In the genomic region with DNA sequence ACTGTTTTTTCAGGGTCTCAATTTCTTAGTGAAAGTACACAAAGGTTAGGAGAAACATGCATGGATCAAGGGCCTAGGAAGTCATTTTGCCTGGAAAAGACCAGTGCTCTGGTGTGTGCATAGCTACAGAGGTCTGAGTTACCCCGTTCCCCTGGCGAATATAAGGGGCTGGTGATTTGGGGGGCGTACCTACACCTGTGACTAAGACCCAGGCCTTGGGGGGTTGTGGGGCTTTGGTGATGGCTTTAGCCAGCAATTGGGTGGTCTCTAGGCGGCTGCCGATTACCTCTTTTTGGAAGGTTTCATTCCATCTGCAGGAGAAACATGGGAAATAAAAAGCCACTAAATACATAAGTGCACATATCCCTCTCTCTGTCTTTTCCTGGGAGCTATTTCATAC, we compare ENCODE assay signal across 8 cellular contexts. TPM values are rescaled to one million over a fixed set of nuclear protein-coding genes. Genes with fewer than 3 reads are reported as not detected.
DNase-seq lines count a peak whose midpoint lies in the region; ATAC-seq and TF ChIP-seq lines count a peak whose summit lies in the region.

No MANE protein-coding gene starts in this region.

- H3K4me3 ChIP-seq in Caco-2 (ENCODE audit: low read depth, low read length) (peak overlapping the region; percentile 76), PC-9 (peak overlapping the region; percentile 86), endodermal cell (ENCODE audit: low read length) (peak overlapping the region; percentile 97), ovary (peak overlapping the region; percentile 85)

- BruUV-seq in Caco-2 (replicated peaks; lab: Mats Ljungman, UMichigan) (TSS peak; percentile 52), PC-9 (replicated peaks; lab: Mats Ljungman, UMichigan) (TSS peak; percentile 56)

- CTCF ChIA-PET in Caco-2 (lab: Charles Lee) (interaction anchor here (1.0 to 1.6 kb wide), 7 partner anchors 10 to 133 kb away, joined by 3 to 27 read pairs (median 6); a partner anchor contains a TSS), PC-9 (lab: Charles Lee) (interaction anchor here (0.8 to 0.9 kb wide), 2 partner anchors 110 to 199 kb away, joined by 3 read pairs; a partner anchor contains a TSS)

- H3K9ac ChIP-seq in endodermal cell (ENCODE audit: extremely low read depth, low read length, poor library complexity, severe bottlenecking) = no peak overlapping the region

- H3K27ac Mint-ChIP-seq in Caco-2 (ENCODE audit: unreplicated experiment) = peak overlapping the region; percentile 94
- H3K27ac Mint-ChIP-seq in endodermal cell = peak overlapping the region; percentile 100

- TF ChIP-seq EP300 in ovary (IDR thresholded peaks at IDR 0.05) = no peak

- H3K79me2 ChIP-seq in PC-9 (ENCODE audit: low read depth) = peaks cover 15% of the 10 kb centered on the region; the same call in 1 of the 2 replicates

- ATAC-seq in GM21390 (IDR thresholded peaks at IDR 0.05; ENCODE audit: unreplicated experiment) = no peak
- no peak for ATAC-seq in GM21737 (IDR thresholded peaks at IDR 0.05; ENCODE audit: unreplicated experiment)
- ATAC-seq in HG02610 (IDR thresholded peaks at IDR 0.05; ENCODE audit: unreplicated experiment) = no peak

- no peaks in the 10 kb centered on the region for H3K9me2 ChIP-seq in PC-9 (ENCODE audit: insufficient read depth)

- H3K4me2 ChIP-seq in PC-9 = peak overlapping the region; percentile 93

- peaks cover 51% of the 10 kb centered on the region for H3K36me3 Mint-ChIP-seq in Caco-2 (ENCODE audit: insufficient read depth, unreplicated experiment)
- peaks cover 43% of the 10 kb centered on the region for H3K36me3 Mint-ChIP-seq in endodermal cell (ENCODE audit: low read depth)

- TF ChIP-seq POLR2A in ovary (IDR thresholded peaks at IDR 0.05) = no peak

- TF ChIP-seq CTCF in Caco-2 (IDR thresholded peaks at IDR 0.05; ENCODE audit: insufficient read depth in 1 of 2, low read depth in 1 of 2, low read length in 1 of 2, severe bottlenecking in 1 of 2, unreplicated experiment in 1 of 2) (no peak), PC-9 (conservative IDR thresholded peaks at IDR 0.05) (no peak), endodermal cell (conservative IDR thresholded peaks at IDR 0.05) (no peak), ovary (IDR thresholded peaks at IDR 0.05) (no peak)

- DNase-seq in Caco-2 = no peak
- DNase-seq in PC-9 = no peak
- no peak for DNase-seq in endodermal cell
- DNase-seq in ovary = no peak
- no peak for DNase-seq in effector CD4-positive, alpha-beta T cell

- H3K4me1 ChIP-seq in Caco-2 (no peaks in the 10 kb centered on the region; the same call in 1 of the 2 replicates), PC-9 (replicated peaks; ENCODE audit: insufficient read depth) (no peaks in the 10 kb centered on the region), endodermal cell (ENCODE audit: control insufficient read depth, insufficient read depth, low read length) (peaks cover 26% of the 10 kb centered on the region), ovary (ENCODE audit: insufficient read depth) (peaks cover 3% of the 10 kb centered on the region)

- WGBS in endodermal cell (ENCODE audit: insufficient coverage in 1 of 2, insufficient read length in 1 of 2), 2 experiments = 28 to 56% methylated on average over 3 to 5 of the region's 5 CpGs
- 38 to 54% (median 42%) methylated on average over 5 of the region's 5 CpGs for WGBS in ovary, 3 donors

- H3K27me3 Mint-ChIP-seq in Caco-2 (ENCODE audit: insufficient read depth, unreplicated experiment) (no peaks in the 10 kb centered on the region), endodermal cell (ENCODE audit: insufficient read depth) (no peaks in the 10 kb centered on the region)

- H2AFZ ChIP-seq in PC-9 = no peak overlapping the region

- H4K20me1 ChIP-seq in PC-9 (ENCODE audit: insufficient read depth) = no peaks in the 10 kb centered on the region

- intact Hi-C loops in Caco-2 (cut with micrococcal nuclease; ENCODE audit: unreplicated experiment) = no loop called here
- intact Hi-C loops in PC-9 (cut with micrococcal nuclease; ENCODE audit: unreplicated experiment) = no loop called here
- intact Hi-C loops in ovary (cut with DNase I) = loop anchor here in 1 of 4 donors (5.0 kb wide), 1 partner anchor 209 kb away; a partner anchor contains a TSS

- H3K27ac ChIP-seq in PC-9 (peak overlapping the region; percentile 96), endodermal cell (ENCODE audit: low read depth, low read length) (no peak overlapping the region), ovary (peak overlapping the region; percentile 61 to 95)

- H3K9me3 Mint-ChIP-seq in Caco-2 (ENCODE audit: unreplicated experiment) = no peaks in the 10 kb centered on the region
- peaks cover 2% of the 10 kb centered on the region for H3K9me3 Mint-ChIP-seq in endodermal cell

- H3K27me3 ChIP-seq in Caco-2 (replicated peaks; ENCODE audit: control insufficient read depth, insufficient read depth, low read length) (no peaks in the 10 kb centered on the region), PC-9 (ENCODE audit: insufficient read depth, low read depth) (no peaks in the 10 kb centered on the region), endodermal cell (ENCODE audit: control insufficient read depth, insufficient read depth, low read length, poor library complexity, severe bottlenecking) (no peaks in the 10 kb centered on the region), ovary (no peaks in the 10 kb centered on the region)

- H3K36me3 ChIP-seq in Caco-2 (ENCODE audit: control insufficient read depth, insufficient read depth, low read length) = peaks cover 3% of the 10 kb centered on the region
- no peaks in the 10 kb centered on the region for H3K36me3 ChIP-seq in PC-9 (ENCODE audit: low read depth)
- H3K36me3 ChIP-seq in endodermal cell (ENCODE audit: control insufficient read depth, insufficient read depth, low read length) = peaks cover 27% of the 10 kb centered on the region
- H3K36me3 ChIP-seq in ovary = no peaks in the 10 kb centered on the region

- H3K4me1 Mint-ChIP-seq in Caco-2 (ENCODE audit: low read depth, unreplicated experiment) (peaks cover 8% of the 10 kb centered on the region), endodermal cell (peaks cover 28% of the 10 kb centered on the region)

- peaks cover 24% of the 10 kb centered on the region for H3F3A ChIP-seq in PC-9 (ENCODE audit: insufficient read depth, low read depth)

- peak overlapping the region; percentile 81 for H3K4me3 Mint-ChIP-seq in Caco-2 (ENCODE audit: unreplicated experiment)
- H3K4me3 Mint-ChIP-seq in endodermal cell = peak overlapping the region; percentile 94

- no peaks in the 10 kb centered on the region for H3K9me3 ChIP-seq in Caco-2
- no peaks in the 10 kb centered on the region for H3K9me3 ChIP-seq in PC-9 (ENCODE audit: insufficient read depth, low read depth)
- H3K9me3 ChIP-seq in endodermal cell (ENCODE audit: control insufficient read depth, low read length) = no peaks in the 10 kb centered on the region
- H3K9me3 ChIP-seq in ovary = no peaks in the 10 kb centered on the region

- POLR2A ChIA-PET in Caco-2 (lab: Charles Lee) = interaction anchor here (0.5 to 2.3 kb wide), 11 partner anchors 10 to 253 kb away, joined by 3 to 8 read pairs (median 5); a partner anchor contains a TSS
- POLR2A ChIA-PET in PC-9 (lab: Charles Lee; ENCODE audit: unreplicated experiment) = interaction anchor here (0.6 to 1.1 kb wide), 3 partner anchors 108 to 351 kb away, joined by 3 to 4 read pairs (median 3); no protein-coding TSS in a partner anchor

RNA-seq across cellular contexts. Expression of a gene that starts 1.1 kb away (rescaled TPM):
- total RNA-seq in Caco-2 (2022) (44.1 and 45.8 TPM in 2 replicates), PC-9 (2021) (14.8 and 17.2 TPM in 2 replicates), endodermal cell (10 to 100 TPM; 40.4 to 41.3 TPM), ovary (10 to 100 TPM; 46.2 to 68.8 (median 62.4) TPM)
- polyA plus RNA-seq in endodermal cell (2013, experiment 1 of 2) = 72.3 TPM
- 58.7 TPM for polyA plus RNA-seq in endodermal cell (2013, experiment 2 of 2)
- polyA plus RNA-seq in ovary = 10 to 100 TPM; 33.4 to 65.7 TPM

RNA-seq across cellular contexts. Expression of a gene that starts 11.7 kb away (rescaled TPM):
- total RNA-seq in Caco-2 (2022) (50.0 and 50.5 TPM in 2 replicates), PC-9 (2021) (51.5 and 53.4 TPM in 2 replicates), endodermal cell (10 to 100 TPM; 46.2 to 46.6 TPM), ovary (10 to 100 TPM; 41.1 to 84.8 (median 67.8) TPM)
- polyA plus RNA-seq in endodermal cell (2013, experiment 1 of 2) = 34.2 TPM
- polyA plus RNA-seq in endodermal cell (2013, experiment 2 of 2) = 29.1 TPM
- polyA plus RNA-seq in ovary = 10 to 100 TPM; 35.1 to 44.4 TPM

RNA-seq across cellular contexts. Expression of a gene that starts 12.0 kb away (rescaled TPM):
- 1.1 and 1.4 TPM in 2 replicates for total RNA-seq in Caco-2 (2022)
- 7.6 and 8.3 TPM in 2 replicates for total RNA-seq in PC-9 (2021)
- 1 to 10 TPM; 2.1 to 2.4 TPM for total RNA-seq in endodermal cell
- polyA plus RNA-seq in endodermal cell (2013, experiment 1 of 2) = 0.46 TPM
- polyA plus RNA-seq in endodermal cell (2013, experiment 2 of 2) = 0.83 TPM
- total RNA-seq in ovary = 10 to 100 TPM in 1 of 7 donors, 1 to 10 TPM in 6; 2.0 to 10.5 (median 4.7) TPM
- 1 to 10 TPM; 5.8 to 7.5 TPM for polyA plus RNA-seq in ovary

RNA-seq across cellular contexts. Expression of a gene that starts 42.7 kb away (rescaled TPM):
- 5.9 and 6.1 TPM in 2 replicates for total RNA-seq in Caco-2 (2022)
- 15.1 and 17.7 TPM in 2 replicates for total RNA-seq in PC-9 (2021)
- total RNA-seq in endodermal cell = 10 to 100 TPM; 19.5 to 19.7 TPM
- polyA plus RNA-seq in endodermal cell (2013, experiment 1 of 2) = 26.5 TPM
- polyA plus RNA-seq in endodermal cell (2013, experiment 2 of 2) = 26.2 TPM
- 10 to 100 TPM; 22.5 to 76.0 (median 63.6) TPM for total RNA-seq in ovary
- 10 to 100 TPM; 22.0 to 26.2 TPM for polyA plus RNA-seq in ovary
